ENCODE assay signal across 15 cellular contexts in the genomic region with DNA sequence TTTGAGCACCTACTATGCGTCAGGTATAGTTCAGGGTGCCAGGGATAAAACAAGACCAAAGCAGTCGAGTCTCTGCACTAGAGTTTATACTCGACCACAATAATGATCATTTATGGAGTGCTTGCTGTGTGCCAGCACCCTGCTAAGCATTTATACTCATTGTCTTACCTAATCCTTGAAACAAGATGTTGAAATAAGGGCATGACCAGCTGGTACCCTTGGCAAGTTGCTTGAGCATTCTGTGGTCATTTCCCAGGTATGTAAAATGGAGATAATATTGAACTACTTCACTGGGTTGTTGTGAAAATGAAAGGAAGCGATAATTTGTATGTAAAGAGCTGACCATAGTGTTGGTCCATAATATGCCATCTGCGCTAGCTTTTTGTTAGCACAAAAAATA.
DNase-seq lines count a peak whose midpoint lies in the region; ATAC-seq and TF ChIP-seq lines count a peak whose summit lies in the region.
"Had no signal": no experiment of that assay in that cellular context is flagged by ENCODE, and none has a peak within 500 bp of the region (broad histone marks: within the 10 kb centered on the region; RNA-seq: fewer than 3 reads in every experiment).

No MANE protein-coding gene starts in this region.

- intact Hi-C loops in Calu3 (cut with micrococcal nuclease; ENCODE audit: unreplicated experiment): no loop called here

- H3K4me3 Mint-ChIP-seq in Calu3 (ENCODE audit: low read depth, unreplicated experiment): no peak overlapping the region
- H3K4me3 Mint-ChIP-seq: CD14-positive monocyte; CD8-positive, alpha-beta T cell had no signal

- H3K9me3 ChIP-seq in HEK293 (ENCODE audit: control insufficient read depth, insufficient read depth, low read depth, low read length): no peaks in the 10 kb centered on the region
- H3K9me3 ChIP-seq: A549 had no signal

- H3K27me3 Mint-ChIP-seq in Calu3 (ENCODE audit: unreplicated experiment): no peaks in the 10 kb centered on the region

- POLR2A ChIA-PET in HEK293 (lab: Yijun Ruan, JAX): interaction anchor here (0.6 kb wide), 1 partner anchor 263 kb away, joined by 4 read pairs; no protein-coding TSS in a partner anchor

- H3K4me3 ChIP-seq in HEK293 (ENCODE audit: low read depth, low read length): no peak overlapping the region
- H3K4me3 ChIP-seq in epithelial cell of esophagus (ENCODE audit: low read length): no peak overlapping the region
- H3K4me3 ChIP-seq: A549 had no signal

- no peak overlapping the region for H3K27ac Mint-ChIP-seq in Calu3 (ENCODE audit: unreplicated experiment)
- H3K27ac Mint-ChIP-seq: CD8-positive, alpha-beta T cell had no signal

- CTCF ChIA-PET in HEK293 (lab: Yijun Ruan, JAX): interaction anchor here (0.6 kb wide), 1 partner anchor 98 kb away, joined by 4 read pairs; no protein-coding TSS in a partner anchor
- CTCF ChIA-PET in Calu3 (lab: Charles Lee): no interaction called here

- no peaks in the 10 kb centered on the region for H3K36me3 ChIP-seq in HEK293 (ENCODE audit: control insufficient read depth in 2 of 2, insufficient read depth in 1 of 2, low read length in 2 of 2)

- no peak for TF ChIP-seq CTCF in HEK293 (tag by site-specific recombination; IDR thresholded peaks at IDR 0.05)
- no peak for TF ChIP-seq CTCF in epithelial cell of esophagus (IDR thresholded peaks at IDR 0.05; ENCODE audit: insufficient read depth, low read depth, low read length, missing control alignments)
- no peak for TF ChIP-seq CTCF in GM20000 (IDR thresholded peaks at IDR 0.05; ENCODE audit: extremely low read depth, missing control alignments)
- TF ChIP-seq CTCF in Calu3 (IDR thresholded peaks at IDR 0.05; ENCODE audit: unreplicated experiment): no peak

- H3K9me3 Mint-ChIP-seq in Calu3 (ENCODE audit: low read depth, unreplicated experiment): no peaks in the 10 kb centered on the region
- H3K9me3 Mint-ChIP-seq: CD8-positive, alpha-beta T cell had no signal

- H3K4me1 Mint-ChIP-seq in Calu3 (ENCODE audit: low read depth, unreplicated experiment): no peaks in the 10 kb centered on the region

- no TSS peak for BruUV-seq in Calu3 (replicated peaks; lab: Mats Ljungman, UMichigan)

- no peaks in the 10 kb centered on the region for H3K36me3 Mint-ChIP-seq in Calu3 (ENCODE audit: insufficient read depth, unreplicated experiment)
- H3K36me3 Mint-ChIP-seq: CD14-positive monocyte; CD8-positive, alpha-beta T cell had no signal

- H3K27ac ChIP-seq in HEK293 (ENCODE audit: extremely low read depth, low read depth, low read length): no peak overlapping the region
- H3K27ac ChIP-seq: A549 had no signal

- no peak for ATAC-seq in HG03135 (IDR thresholded peaks at IDR 0.05; ENCODE audit: unreplicated experiment)
- ATAC-seq: A549; CD8-positive, alpha-beta T cell had no signal

- DNase-seq in amniotic epithelial cell (ENCODE audit: low read depth): peak; percentile 32
- DNase-seq in epithelial cell of esophagus (ENCODE audit: low read depth): peak; percentile 19
- peak; percentile 17 for DNase-seq in renal cortical epithelial cell (ENCODE audit: low read depth)
- DNase-seq in GM20000 (ENCODE audit: low spot score): no peak
- DNase-seq in Calu3: no peak
- DNase-seq in RPMI8226: no peak
- DNase-seq: CD8-positive, alpha-beta T cell; COR-L47; DND-41; GDM1; H7 had no signal

- H3K4me1 ChIP-seq in HEK293 (ENCODE audit: control insufficient read depth, insufficient read depth, low read length): no peaks in the 10 kb centered on the region
- H3K4me1 ChIP-seq: A549 had no signal

TF ChIP-seq in HEK293, 187 proteins besides CTCF, POLR2A, EP300 and RAD21:
- TF ChIP-seq ZBTB17 (tag by site-specific recombination; IDR thresholded peaks at IDR 0.05): peak; percentile 44; the same call in 1 of the 2 replicates
- TF ChIP-seq ZNF292 (tag by site-specific recombination; IDR thresholded peaks at IDR 0.05; ENCODE audit: borderline replicate concordance, low read depth): no peak

Comparison
In these comparisons a context has a peak if more than half of its experiments do, and no peak if none do; other contexts are left out.
1. DNase-seq: peak in amniotic epithelial cell (single experiment), epithelial cell of esophagus (single experiment) and renal cortical epithelial cell (single experiment); none in GM20000 (single experiment), Calu3 (single experiment) and RPMI8226 (single experiment).